ENCODE assay signal across 1 cellular context in the genomic region with DNA sequence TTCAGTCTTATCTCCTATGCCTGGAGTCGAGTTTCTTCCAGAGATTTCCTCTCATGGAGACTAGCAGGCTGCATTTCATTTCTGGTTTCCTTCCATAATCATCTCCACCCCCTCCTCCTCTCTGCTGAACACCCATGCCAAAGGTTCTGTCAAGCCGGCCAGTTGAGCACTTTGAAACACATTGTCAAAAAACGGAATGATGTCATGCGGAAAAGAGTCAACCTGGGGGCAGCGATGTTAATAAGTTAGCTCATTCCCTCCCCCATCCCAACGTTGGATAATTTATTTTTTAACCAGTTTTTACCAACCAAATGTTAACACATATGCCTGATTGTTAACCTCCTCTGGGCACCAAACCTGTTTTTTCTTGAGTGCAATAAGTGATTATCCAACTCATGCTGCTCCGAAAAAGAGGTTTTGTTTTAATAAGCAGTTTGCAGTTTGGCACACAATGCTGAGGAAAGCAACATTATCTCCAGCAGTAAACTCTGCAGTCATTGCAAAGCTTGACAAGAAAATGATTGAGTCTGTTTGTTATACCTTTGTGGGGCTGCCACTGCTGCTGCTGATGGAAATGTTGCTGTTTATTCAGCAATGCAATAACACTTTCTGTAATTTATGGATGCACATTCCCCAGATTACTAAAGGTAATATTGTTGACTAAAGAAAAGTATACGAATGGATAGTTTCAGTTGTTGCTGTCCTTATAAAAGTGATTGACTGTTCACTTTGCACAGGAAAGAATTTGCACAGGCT.
TF ChIP-seq lines count a peak whose summit lies in the region.

No MANE protein-coding gene starts in this region.

TF ChIP-seq in HEK293, 187 proteins besides CTCF, POLR2A, EP300 and RAD21 (continued from another document):
- TF ChIP-seq ZNF10 (tag by site-specific recombination; IDR thresholded peaks at IDR 0.05), result peak; percentile 87; the same call in 1 of the 2 replicates
- TF ChIP-seq ZNF112 (tag by site-specific recombination; IDR thresholded peaks at IDR 0.05), result no peak
- peak; percentile 54; the same call in 1 of the 2 replicates for TF ChIP-seq GLIS1 (tag by site-specific recombination; IDR thresholded peaks at IDR 0.05)
- 0 out of 2 replicates have a peak, but pooled peaks have one; percentile 27 for TF ChIP-seq ZNF792 (tag by site-specific recombination; IDR thresholded peaks at IDR 0.05)
- peak; percentile 66 for TF ChIP-seq ZNF366 (tag by site-specific recombination; conservative IDR thresholded peaks at IDR 0.05)
- TF ChIP-seq, protein P1, sequence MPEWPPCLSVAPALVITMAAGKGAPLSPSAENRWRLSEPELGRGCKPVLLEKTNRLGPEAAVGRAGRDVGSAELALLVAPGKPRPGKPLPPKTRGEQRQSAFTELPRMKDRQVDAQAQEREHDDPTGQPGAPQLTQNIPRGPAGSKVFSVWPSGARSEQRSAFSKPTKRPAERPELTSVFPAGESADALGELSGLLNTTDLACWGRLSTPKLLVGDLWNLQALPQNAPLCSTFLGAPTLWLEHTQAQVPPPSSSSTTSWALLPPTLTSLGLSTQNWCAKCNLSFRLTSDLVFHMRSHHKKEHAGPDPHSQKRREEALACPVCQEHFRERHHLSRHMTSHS (tag by site-specific recombination; IDR thresholded peaks at IDR 0.05), result peak; percentile 82
- TF ChIP-seq ZNF549 (tag by site-specific recombination; IDR thresholded peaks at IDR 0.05), result no peak
- peak; percentile 89 for TF ChIP-seq ZNF629 (tag by site-specific recombination; IDR thresholded peaks at IDR 0.05)
- peak; percentile 40 for TF ChIP-seq ZNF335 (tag by site-specific recombination; conservative IDR thresholded peaks at IDR 0.05)
- TF ChIP-seq ZNF114 (tag by site-specific recombination; IDR thresholded peaks at IDR 0.05), result no peak
- TF ChIP-seq, protein P2, sequence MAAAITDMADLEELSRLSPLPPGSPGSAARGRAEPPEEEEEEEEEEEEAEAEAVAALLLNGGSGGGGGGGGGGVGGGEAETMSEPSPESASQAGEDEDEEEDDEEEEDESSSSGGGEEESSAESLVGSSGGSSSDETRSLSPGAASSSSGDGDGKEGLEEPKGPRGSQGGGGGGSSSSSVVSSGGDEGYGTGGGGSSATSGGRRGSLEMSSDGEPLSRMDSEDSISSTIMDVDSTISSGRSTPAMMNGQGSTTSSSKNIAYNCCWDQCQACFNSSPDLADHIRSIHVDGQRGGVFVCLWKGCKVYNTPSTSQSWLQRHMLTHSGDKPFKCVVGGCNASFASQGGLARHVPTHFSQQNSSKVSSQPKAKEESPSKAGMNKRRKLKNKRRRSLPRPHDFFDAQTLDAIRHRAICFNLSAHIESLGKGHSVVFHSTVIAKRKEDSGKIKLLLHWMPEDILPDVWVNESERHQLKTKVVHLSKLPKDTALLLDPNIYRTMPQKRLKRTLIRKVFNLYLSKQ (tag by site-specific recombination; IDR thresholded peaks at IDR 0.05; ENCODE audit: borderline replicate concordance), result 0 out of 2 replicates have a peak, but pooled peaks have one; percentile 5
- TF ChIP-seq, protein P3, sequence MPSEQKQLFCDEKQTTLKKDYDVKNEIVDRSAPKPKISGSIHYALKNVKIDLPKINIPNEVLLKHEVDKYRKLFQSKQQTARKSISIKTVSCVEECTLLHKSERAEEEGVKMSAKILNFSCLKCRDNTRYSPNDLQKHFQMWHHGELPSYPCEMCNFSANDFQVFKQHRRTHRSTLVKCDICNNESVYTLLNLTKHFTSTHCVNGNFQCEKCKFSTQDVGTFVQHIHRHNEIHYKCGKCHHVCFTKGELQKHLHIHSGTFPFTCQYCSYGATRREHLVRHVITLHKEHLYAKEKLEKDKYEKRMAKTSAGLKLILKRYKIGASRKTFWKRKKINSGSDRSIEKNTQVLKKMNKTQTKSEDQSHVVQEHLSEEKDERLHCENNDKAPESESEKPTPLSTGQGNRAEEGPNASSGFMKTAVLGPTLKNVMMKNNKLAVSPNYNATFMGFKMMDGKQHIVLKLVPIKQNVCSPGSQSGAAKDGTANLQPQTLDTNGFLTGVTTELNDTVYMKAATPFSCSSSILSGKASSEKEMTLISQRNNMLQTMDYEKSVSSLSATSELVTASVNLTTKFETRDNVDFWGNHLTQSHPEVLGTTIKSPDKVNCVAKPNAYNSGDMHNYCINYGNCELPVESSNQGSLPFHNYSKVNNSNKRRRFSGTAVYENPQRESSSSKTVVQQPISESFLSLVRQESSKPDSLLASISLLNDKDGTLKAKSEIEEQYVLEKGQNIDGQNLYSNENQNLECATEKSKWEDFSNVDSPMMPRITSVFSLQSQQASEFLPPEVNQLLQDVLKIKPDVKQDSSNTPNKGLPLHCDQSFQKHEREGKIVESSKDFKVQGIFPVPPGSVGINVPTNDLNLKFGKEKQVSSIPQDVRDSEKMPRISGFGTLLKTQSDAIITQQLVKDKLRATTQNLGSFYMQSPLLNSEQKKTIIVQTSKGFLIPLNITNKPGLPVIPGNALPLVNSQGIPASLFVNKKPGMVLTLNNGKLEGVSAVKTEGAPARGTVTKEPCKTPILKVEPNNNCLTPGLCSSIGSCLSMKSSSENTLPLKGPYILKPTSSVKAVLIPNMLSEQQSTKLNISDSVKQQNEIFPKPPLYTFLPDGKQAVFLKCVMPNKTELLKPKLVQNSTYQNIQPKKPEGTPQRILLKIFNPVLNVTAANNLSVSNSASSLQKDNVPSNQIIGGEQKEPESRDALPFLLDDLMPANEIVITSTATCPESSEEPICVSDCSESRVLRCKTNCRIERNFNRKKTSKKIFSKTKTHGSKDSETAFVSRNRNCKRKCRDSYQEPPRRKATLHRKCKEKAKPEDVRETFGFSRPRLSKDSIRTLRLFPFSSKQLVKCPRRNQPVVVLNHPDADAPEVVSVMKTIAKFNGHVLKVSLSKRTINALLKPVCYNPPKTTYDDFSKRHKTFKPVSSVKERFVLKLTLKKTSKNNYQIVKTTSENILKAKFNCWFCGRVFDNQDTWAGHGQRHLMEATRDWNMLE (tag by site-specific recombination; conservative IDR thresholded peaks at IDR 0.05; ENCODE audit: low read depth), result no peak
- TF ChIP-seq SCRT1 (tag by site-specific recombination; IDR thresholded peaks at IDR 0.05; ENCODE audit: borderline replicate concordance), result peak; percentile 76; the same call in 1 of the 2 replicates
- TF ChIP-seq ZNF121 (tag by site-specific recombination; IDR thresholded peaks at IDR 0.05), result peak; percentile 39; the same call in 1 of the 2 replicates
- 0 out of 2 replicates have a peak, but pooled peaks have one; percentile 7 for TF ChIP-seq ZNF501 (tag by site-specific recombination; IDR thresholded peaks at IDR 0.05)
- TF ChIP-seq, protein P4, sequence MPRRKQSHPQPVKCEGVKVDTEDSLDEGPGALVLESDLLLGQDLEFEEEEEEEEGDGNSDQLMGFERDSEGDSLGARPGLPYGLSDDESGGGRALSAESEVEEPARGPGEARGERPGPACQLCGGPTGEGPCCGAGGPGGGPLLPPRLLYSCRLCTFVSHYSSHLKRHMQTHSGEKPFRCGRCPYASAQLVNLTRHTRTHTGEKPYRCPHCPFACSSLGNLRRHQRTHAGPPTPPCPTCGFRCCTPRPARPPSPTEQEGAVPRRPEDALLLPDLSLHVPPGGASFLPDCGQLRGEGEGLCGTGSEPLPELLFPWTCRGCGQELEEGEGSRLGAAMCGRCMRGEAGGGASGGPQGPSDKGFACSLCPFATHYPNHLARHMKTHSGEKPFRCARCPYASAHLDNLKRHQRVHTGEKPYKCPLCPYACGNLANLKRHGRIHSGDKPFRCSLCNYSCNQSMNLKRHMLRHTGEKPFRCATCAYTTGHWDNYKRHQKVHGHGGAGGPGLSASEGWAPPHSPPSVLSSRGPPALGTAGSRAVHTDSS (tag by site-specific recombination; IDR thresholded peaks at IDR 0.05), result peak; percentile 52
- TF ChIP-seq GLI2 (tag by site-specific recombination; IDR thresholded peaks at IDR 0.05; ENCODE audit: borderline replicate concordance, low read depth), result peak; percentile 96
- no peak for TF ChIP-seq GLI4 (tag by site-specific recombination; IDR thresholded peaks at IDR 0.05)
- TF ChIP-seq ZNF202 (tag by site-specific recombination; IDR thresholded peaks at IDR 0.05; ENCODE audit: borderline replicate concordance), result no peak
- TF ChIP-seq ZBTB1 (tag by site-specific recombination; IDR thresholded peaks at IDR 0.05), result no peak
- peak; percentile 36 for TF ChIP-seq ZNF600 (tag by site-specific recombination; IDR thresholded peaks at IDR 0.05)
- TF ChIP-seq KLF8 (tag by site-specific recombination; IDR thresholded peaks at IDR 0.05), result 0 out of 2 replicates have a peak, but pooled peaks have one; percentile 9
- peak; percentile 83; the same call in 1 of the 2 replicates for TF ChIP-seq ZNF561 (tag by site-specific recombination; IDR thresholded peaks at IDR 0.05; ENCODE audit: borderline replicate concordance)
- no peak for TF ChIP-seq ZNF37A (tag by site-specific recombination; IDR thresholded peaks at IDR 0.05)
- TF ChIP-seq ZNF701 (tag by site-specific recombination; IDR thresholded peaks at IDR 0.05), result no peak
- peak; percentile 63 for TF ChIP-seq ZBTB8A (tag by site-specific recombination; IDR thresholded peaks at IDR 0.05)
- TF ChIP-seq ZNF138 (tag by site-specific recombination; IDR thresholded peaks at IDR 0.05; ENCODE audit: borderline replicate concordance), result no peak
- no peak for TF ChIP-seq ZNF473 (tag by site-specific recombination; IDR thresholded peaks at IDR 0.05)
- TF ChIP-seq KLF10 (tag by site-specific recombination; IDR thresholded peaks at IDR 0.05), result peak; percentile 76
- peak; percentile 73 for TF ChIP-seq ZNF660 (tag by site-specific recombination; IDR thresholded peaks at IDR 0.05)
- TF ChIP-seq, protein P5, sequence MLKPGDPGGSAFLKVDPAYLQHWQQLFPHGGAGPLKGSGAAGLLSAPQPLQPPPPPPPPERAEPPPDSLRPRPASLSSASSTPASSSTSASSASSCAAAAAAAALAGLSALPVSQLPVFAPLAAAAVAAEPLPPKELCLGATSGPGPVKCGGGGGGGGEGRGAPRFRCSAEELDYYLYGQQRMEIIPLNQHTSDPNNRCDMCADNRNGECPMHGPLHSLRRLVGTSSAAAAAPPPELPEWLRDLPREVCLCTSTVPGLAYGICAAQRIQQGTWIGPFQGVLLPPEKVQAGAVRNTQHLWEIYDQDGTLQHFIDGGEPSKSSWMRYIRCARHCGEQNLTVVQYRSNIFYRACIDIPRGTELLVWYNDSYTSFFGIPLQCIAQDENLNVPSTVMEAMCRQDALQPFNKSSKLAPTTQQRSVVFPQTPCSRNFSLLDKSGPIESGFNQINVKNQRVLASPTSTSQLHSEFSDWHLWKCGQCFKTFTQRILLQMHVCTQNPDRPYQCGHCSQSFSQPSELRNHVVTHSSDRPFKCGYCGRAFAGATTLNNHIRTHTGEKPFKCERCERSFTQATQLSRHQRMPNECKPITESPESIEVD (tag by site-specific recombination; IDR thresholded peaks at IDR 0.05), result peak; percentile 100
